In the genomic region with DNA sequence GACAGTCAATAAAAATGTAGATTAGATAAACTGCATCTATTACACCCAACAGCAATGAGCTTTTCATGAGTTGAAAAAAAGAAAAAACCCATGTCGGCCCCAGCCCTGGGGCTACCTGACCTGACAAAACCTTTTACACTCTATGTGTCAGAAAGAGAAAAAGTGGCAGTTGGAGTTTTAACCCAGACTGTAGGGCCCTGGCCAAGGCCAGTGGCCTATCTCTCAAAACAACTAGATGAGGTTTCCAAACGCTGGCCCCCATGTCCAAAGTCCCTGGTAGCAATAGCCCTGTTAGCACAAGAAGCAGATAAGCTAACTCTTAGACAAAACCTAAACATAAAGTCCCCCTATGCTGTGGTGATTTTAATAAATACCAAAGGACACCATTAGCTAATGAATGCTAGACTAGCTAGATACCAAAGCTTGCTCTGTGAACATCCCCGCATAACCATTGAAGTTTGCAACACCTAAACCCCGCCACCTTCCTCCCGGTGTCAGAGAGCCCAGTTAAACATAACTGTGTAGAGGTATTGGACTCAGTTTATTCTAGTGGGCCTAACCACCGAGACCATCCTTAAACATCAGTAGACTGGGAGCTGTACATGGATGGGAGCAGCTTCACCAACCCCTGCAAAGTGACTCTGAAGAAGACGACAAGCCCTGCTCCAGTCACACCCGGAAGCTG, we compare ENCODE assay signal across 1 cellular context.
TF ChIP-seq lines count a peak whose summit lies in the region.

No MANE protein-coding gene starts in this region.

TF ChIP-seq in liver, 16 proteins besides CTCF, POLR2A, EP300 and RAD21 (continued from another document):
- TF ChIP-seq HNF4A (conservative IDR thresholded peaks at IDR 0.05), result peak; percentile 88 to 94
